Comparison of ENCODE assay signal across 1 cellular context in genomic region chr17:21283482-21284318, GRCh38.
TF ChIP-seq lines count a peak whose summit lies in the region.

No MANE protein-coding gene starts in this region.

TF ChIP-seq in HepG2, 621 proteins besides CTCF, POLR2A, EP300 and RAD21 (continued from another document and continues in another):
- TF ChIP-seq ZNF318 (CRISPR knock-in tag; IDR thresholded peaks at IDR 0.05), result no peak
- TF ChIP-seq ZNF891 (CRISPR knock-in tag; IDR thresholded peaks at IDR 0.05), result peak; percentile 4; the same call in 1 of the 2 replicates
- TF ChIP-seq ZNF367 (CRISPR knock-in tag; IDR thresholded peaks at IDR 0.05; ENCODE audit: borderline replicate concordance), result no peak
- 0 out of 2 replicates have a peak, but pooled peaks have one; percentile 4 for TF ChIP-seq SMAD3 (CRISPR knock-in tag; IDR thresholded peaks at IDR 0.05)
- no peak for TF ChIP-seq SP4 (CRISPR knock-in tag; IDR thresholded peaks at IDR 0.05)
- no peak for TF ChIP-seq ZNF652 (CRISPR knock-in tag; IDR thresholded peaks at IDR 0.05; ENCODE audit: borderline replicate concordance, low read depth)
- TF ChIP-seq ZNF33B (CRISPR knock-in tag; IDR thresholded peaks at IDR 0.05), result no peak
- no peak for TF ChIP-seq USF2 (IDR thresholded peaks at IDR 0.05; ENCODE audit: low read depth, low read length)
- TF ChIP-seq USF2 (CRISPR knock-in tag; IDR thresholded peaks at IDR 0.05; ENCODE audit: borderline replicate concordance), result no peak; the same call in 1 of the 2 replicates
- no peak for TF ChIP-seq CHCHD3 (CRISPR knock-in tag; IDR thresholded peaks at IDR 0.05)
- TF ChIP-seq ATF7-NPFF (CRISPR knock-in tag; IDR thresholded peaks at IDR 0.05; ENCODE audit: low read depth), result no peak
- TF ChIP-seq NR2F6 (IDR thresholded peaks at IDR 0.05), result peak; percentile 88
- TF ChIP-seq NR2F6 (CRISPR knock-in tag; IDR thresholded peaks at IDR 0.05), result peak; percentile 86
- no peak for TF ChIP-seq LBX2 (CRISPR knock-in tag; IDR thresholded peaks at IDR 0.05; ENCODE audit: borderline replicate concordance)
- no peak for TF ChIP-seq ZNF468 (CRISPR knock-in tag; IDR thresholded peaks at IDR 0.05)
- no peak for TF ChIP-seq SIX1 (CRISPR knock-in tag; IDR thresholded peaks at IDR 0.05; ENCODE audit: borderline replicate concordance)
- no peak for TF ChIP-seq RELA (CRISPR knock-in tag; IDR thresholded peaks at IDR 0.05)
- TF ChIP-seq SMAD9 (CRISPR knock-in tag; IDR thresholded peaks at IDR 0.05), result no peak
- TF ChIP-seq KDM4B (CRISPR knock-in tag; IDR thresholded peaks at IDR 0.05), result no peak
- TF ChIP-seq LRRFIP1 (CRISPR knock-in tag; conservative IDR thresholded peaks at IDR 0.05), result no peak
- no peak for TF ChIP-seq HOXA3 (CRISPR knock-in tag; IDR thresholded peaks at IDR 0.05)
- no peak for TF ChIP-seq WIZ (CRISPR knock-in tag; IDR thresholded peaks at IDR 0.05)
- TF ChIP-seq AKNA (CRISPR knock-in tag; IDR thresholded peaks at IDR 0.05; ENCODE audit: borderline replicate concordance), result no peak
- no peak for TF ChIP-seq ZNF564 (CRISPR knock-in tag; IDR thresholded peaks at IDR 0.05)
- no peak for TF ChIP-seq ZNF451 (CRISPR knock-in tag; IDR thresholded peaks at IDR 0.05)
- TF ChIP-seq ZBTB34 (CRISPR knock-in tag; IDR thresholded peaks at IDR 0.05), result no peak
- TF ChIP-seq ZNF597 (CRISPR knock-in tag; IDR thresholded peaks at IDR 0.05), result no peak
- TF ChIP-seq ZNF549 (CRISPR knock-in tag; IDR thresholded peaks at IDR 0.05), result no peak
- no peak for TF ChIP-seq ZNF274 (CRISPR knock-in tag; IDR thresholded peaks at IDR 0.05)
- TF ChIP-seq CREM (IDR thresholded peaks at IDR 0.05), result no peak
- no peak for TF ChIP-seq CREM (CRISPR knock-in tag; IDR thresholded peaks at IDR 0.05)
- TF ChIP-seq DRAP1 (CRISPR knock-in tag; IDR thresholded peaks at IDR 0.05), result no peak
- TF ChIP-seq IKZF5 (CRISPR knock-in tag; IDR thresholded peaks at IDR 0.05), result no peak
- no peak for TF ChIP-seq PITX1 (CRISPR knock-in tag; IDR thresholded peaks at IDR 0.05)
- no peak for TF ChIP-seq ZNF547 (CRISPR knock-in tag; IDR thresholded peaks at IDR 0.05)
- TF ChIP-seq TFDP2 (CRISPR knock-in tag; IDR thresholded peaks at IDR 0.05), result no peak
- TF ChIP-seq ZKSCAN1 (IDR thresholded peaks at IDR 0.05; ENCODE audit: low read length), result no peak
